ENCODE assay signal across 22 cellular contexts in genomic region chr7:96497567-96497966, GRCh38.
"Had no signal": no experiment of that assay in that cellular context is flagged by ENCODE, and none has a peak within 500 bp of the region (broad histone marks: within the 10 kb centered on the region; RNA-seq: fewer than 3 reads in every experiment).

No MANE protein-coding gene starts in this region.

- H3K4me1 ChIP-seq: left lung, parathyroid adenoma, right atrium auricular region, tibial nerve, uterus had no signal

- ATAC-seq: left cardiac atrium; left lung; natural killer cell; sciatic nerve; stimulated activated effector memory CD8-positive, alpha-beta T cell treated with anti-CD3 and anti-CD28 coated beads, Interleukin-12 subunit alpha, Interleukin-12 subunit beta, amount 100 ng/mL, for 72 hours had no signal

- H3K4me3 ChIP-seq: left lung, lung, right atrium auricular region, skin epidermis, tibial nerve, uterus had no signal

- H2AFZ ChIP-seq: parathyroid adenoma had no signal

- H3K27me3 ChIP-seq: left lung, right atrium auricular region, tibial nerve, uterus had no signal

- H3K36me3 ChIP-seq: left lung, right atrium auricular region, tibial nerve, uterus had no signal

- H3K9me3 ChIP-seq: left lung, right atrium auricular region, tibial nerve, uterus had no signal

- DNase-seq: hippocampal formation; kidney glomerular epithelial cell; left cardiac atrium; left lung; mesendoderm; naive B cell; natural killer cell; occipital lobe; stimulated activated CD4-positive, alpha-beta T cell treated with anti-CD3 and anti-CD28 coated beads, Interleukin-12 subunit alpha, Interleukin-12 subunit beta, amount 100 ng/mL, for 4 hours; stimulated activated CD4-positive, alpha-beta T cell treated with anti-CD3 and anti-CD28 coated beads, Interleukin-15, amount 100 ng/mL, for 24 hours; stimulated activated CD4-positive, alpha-beta T cell treated with anti-CD3 and anti-CD28 coated beads, Interleukin-2, amount 100 ng/mL, for 24 hours; stimulated activated CD4-positive, alpha-beta T cell treated with anti-CD3 and anti-CD28 coated beads, Interleukin-4, amount 100 ng/mL, for 1 hour; stimulated activated naive CD4-positive, alpha-beta T cell; substantia nigra; uterus had no signal

- H3K27ac ChIP-seq: left lung, parathyroid adenoma, right atrium auricular region, skin epidermis, tibial nerve, uterus had no signal

- H3K9ac ChIP-seq: parathyroid adenoma had no signal
